Comparison of ENCODE assay signal across 8 cellular contexts in the genomic region with DNA sequence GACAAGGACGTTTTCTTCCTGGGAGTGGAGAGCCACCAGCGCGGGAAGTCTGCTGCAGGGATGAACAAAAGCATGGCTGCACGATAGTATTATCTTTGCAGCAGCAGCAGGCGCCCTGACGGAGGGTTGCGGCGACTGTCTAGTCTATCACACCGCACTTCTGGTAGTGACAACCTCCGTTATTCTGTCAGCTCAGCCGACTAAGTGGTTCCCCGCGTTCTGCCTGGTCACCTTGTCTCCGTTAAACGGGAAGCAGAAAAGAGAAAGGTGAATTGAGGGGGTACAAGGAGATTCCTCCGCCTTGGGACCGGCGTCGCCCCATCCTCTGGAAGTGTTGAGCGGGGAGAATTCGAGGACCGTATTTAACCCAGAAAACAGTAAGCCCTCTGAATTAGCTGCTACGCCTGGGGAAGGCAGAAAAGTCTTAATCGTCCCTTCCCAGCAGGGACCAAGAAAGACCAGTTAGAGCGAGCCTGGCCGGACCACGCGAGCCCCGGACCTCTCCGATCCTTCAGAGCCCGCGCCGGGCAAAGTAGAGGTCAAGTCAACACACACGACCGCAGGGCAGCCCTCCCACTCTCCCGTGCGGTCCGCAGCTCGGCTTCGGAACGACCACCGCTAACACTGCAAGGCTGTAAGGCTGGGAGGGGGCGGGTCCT. TPM values are rescaled to one million over a fixed set of nuclear protein-coding genes. Genes with fewer than 3 reads are reported as not detected.
DNase-seq lines count a peak whose midpoint lies in the region; ATAC-seq, FAIRE-seq and TF ChIP-seq lines count a peak whose summit lies in the region.

No MANE protein-coding gene starts in this region.

- H3K36me3 ChIP-seq in kidney epithelial cell (ENCODE audit: control insufficient read depth, insufficient read depth, low read length): no peaks in the 10 kb centered on the region

- peaks cover 17% of the 10 kb centered on the region for H3K27me3 Mint-ChIP-seq in brain

- TF ChIP-seq CTCF in brain (conservative IDR thresholded peaks at IDR 0.05) (no peak), kidney epithelial cell (IDR thresholded peaks at IDR 0.05; ENCODE audit: insufficient read depth, low read length, poor library complexity, severe bottlenecking) (no peak)

- TF ChIP-seq POLR2A in GM12892 (IDR thresholded peaks at IDR 0.05; ENCODE audit: low read depth, low read length): no peak

- H3K4me3 ChIP-seq in Jurkat, Clone E6-1 (ENCODE audit: low read length): peak overlapping the region; percentile 83
- H3K4me3 ChIP-seq in kidney epithelial cell (ENCODE audit: low read depth, low read length): peak overlapping the region; percentile 88

- peak; percentile 24 for ATAC-seq in GM21723 (IDR thresholded peaks at IDR 0.05; ENCODE audit: unreplicated experiment)

- H3K27ac Mint-ChIP-seq in brain: peak overlapping the region; percentile 97 to 100 (median 99)

- H3K9me3 Mint-ChIP-seq in brain: peaks cover 0 to 2% (median 0%) of the 10 kb centered on the region in 5 experiments

- H3K4me1 Mint-ChIP-seq in brain: peaks cover 66% of the 10 kb centered on the region

- FAIRE-seq in GM12892 (lab: Jason Lieb, UNC): no peak

- DNase-seq in DMS79 treated with DMSO at 0.1 percent for 48 hours (lab: John Stamatoyannopoulos, UW) (peak; percentile 70), SW480 (ENCODE audit: low spot score) (peak; percentile 64), kidney epithelial cell (ENCODE audit: low read depth) (no peak), GM12892 (ENCODE audit: insufficient read length) (no peak)
- no peak for DNase-seq in Jurkat, Clone E6-1 (ENCODE audit: low read depth, low spot score)
- DNase-seq in stimulated activated CD4-positive, alpha-beta T cell treated with anti-CD3 and anti-CD28 coated beads, Interleukin-4, amount 100 ng/mL, for 4 hours: peak; percentile 5 to 8

- peaks cover 17% of the 10 kb centered on the region for H3K36me3 Mint-ChIP-seq in brain

- H3K4me3 Mint-ChIP-seq in brain: peak overlapping the region; percentile 96 to 99 (median 98)

- H3K27me3 ChIP-seq in kidney epithelial cell (ENCODE audit: control insufficient read depth, insufficient read depth, low read length): peaks cover 3% of the 10 kb centered on the region

RNA-seq across cellular contexts. Expression of gene DAAM1, which starts 0.5 kb away (rescaled TPM):
- 12.0 TPM for polyA plus RNA-seq in Jurkat, Clone E6-1 (2012; ENCODE audit: insufficient read depth, insufficient read length)
- 15.6 TPM for polyA plus RNA-seq in brain (ENCODE audit: insufficient read depth, low read depth, low replicate concordance)
- total RNA-seq in kidney epithelial cell: 9.5 and 16.5 TPM in 2 replicates
- 9.7 TPM for polyA plus RNA-seq in GM12892 (2012; ENCODE audit: missing spikeins)

Comparison
In these comparisons a context has a peak if more than half of its experiments do, and no peak if none do; other contexts are left out.
1. DNase-seq: peak in DMS79 treated with DMSO at 0.1 percent for 48 hours (single experiment), SW480 (single experiment) and stimulated activated CD4-positive, alpha-beta T cell treated with anti-CD3 and anti-CD28 coated beads, Interleukin-4, amount 100 ng/mL, for 4 hours (2 of 2); none in Jurkat, Clone E6-1 (single experiment), kidney epithelial cell (single experiment) and GM12892 (single experiment).